14 cellular contexts compared by ENCODE assay signal in the genomic region with DNA sequence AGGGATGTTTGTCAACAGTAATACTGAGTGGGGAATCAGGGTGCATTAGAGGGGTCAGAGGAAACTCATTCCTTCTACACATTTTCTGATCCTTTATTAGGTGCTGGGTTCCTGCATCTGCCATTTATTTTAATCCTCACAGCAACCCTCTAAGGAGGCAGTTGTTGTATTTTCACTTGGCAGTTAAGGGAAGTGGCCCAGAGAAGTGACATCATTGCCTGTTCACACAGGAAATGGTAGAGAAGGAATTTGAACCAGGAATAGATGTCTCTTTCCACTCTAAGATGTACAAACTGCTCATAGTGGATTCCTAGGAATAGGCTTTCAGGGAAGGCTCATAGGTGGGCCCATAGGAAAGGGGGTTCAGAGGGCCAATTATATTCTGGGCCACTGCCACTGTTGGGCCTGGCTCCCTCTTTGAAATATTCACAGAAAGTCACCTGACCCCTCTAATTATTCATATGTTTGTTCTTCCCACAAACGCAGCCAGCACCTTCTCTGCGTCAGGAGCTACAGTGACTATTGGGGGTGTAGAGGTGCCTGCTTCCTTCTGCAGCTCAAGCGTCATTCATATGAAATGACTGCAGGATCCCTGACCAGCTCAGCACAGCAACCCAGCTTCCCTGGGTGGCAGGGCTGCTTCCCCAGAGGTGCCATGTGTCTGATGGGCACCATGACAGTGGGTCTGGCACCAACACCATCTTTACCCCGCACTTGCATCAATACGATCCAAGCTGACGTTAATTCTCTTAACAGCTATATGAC.
A peak's percentile ranks its signal among the peaks of the same experiment; 100 is the strongest.
DNase-seq lines count a peak whose midpoint lies in the region; ATAC-seq, FAIRE-seq and TF ChIP-seq lines count a peak whose summit lies in the region.
"Had no signal": no experiment of that assay in that cellular context is flagged by ENCODE, and none has a peak within 500 bp of the region (broad histone marks: within the 10 kb centered on the region; RNA-seq: fewer than 3 reads in every experiment).

No MANE protein-coding gene starts in this region.

- TF ChIP-seq CTCF in AG10803 (conservative IDR thresholded peaks at IDR 0.05; ENCODE audit: low read length): no peak
- no peak for TF ChIP-seq CTCF in K562 (IDR thresholded peaks at IDR 0.05 in 2 of 3, conservative IDR thresholded peaks at IDR 0.05 in 1 of 3; ENCODE audit: insufficient read depth in 2 of 3, low read depth in 1 of 3, low read length in 3 of 3)
- no peak for TF ChIP-seq CTCF in lower lobe of right lung (IDR thresholded peaks at IDR 0.05)
- TF ChIP-seq CTCF in suprapubic skin (IDR thresholded peaks at IDR 0.05): no peak
- no peak for TF ChIP-seq CTCF in GM13976 (IDR thresholded peaks at IDR 0.05; ENCODE audit: borderline replicate concordance, control extremely low read depth, extremely low read depth, insufficient read depth, missing control alignments)
- TF ChIP-seq CTCF in BE2C (IDR thresholded peaks at IDR 0.05; ENCODE audit: low read depth, low read length): no peak

- no peak overlapping the region for H3K27ac Mint-ChIP-seq in T-helper 17 cell
- H3K27ac Mint-ChIP-seq: activated CD4-positive, alpha-beta T cell treated with anti-CD3 and anti-CD28 coated beads, Interleukin-2, amount 10 ng/mL, durations not matched to agents 7 days and 5 days; activated naive CD8-positive, alpha-beta T cell treated with anti-CD3 and anti-CD28 coated beads for 36 hours had no signal

- H3K4me3 Mint-ChIP-seq in T-helper 17 cell: no peak overlapping the region
- H3K4me3 Mint-ChIP-seq: activated CD4-positive, alpha-beta T cell treated with anti-CD3 and anti-CD28 coated beads, Interleukin-2, amount 10 ng/mL, durations not matched to agents 7 days and 5 days; activated naive CD8-positive, alpha-beta T cell treated with anti-CD3 and anti-CD28 coated beads for 36 hours had no signal

- H3K36me3 Mint-ChIP-seq in T-helper 17 cell (ENCODE audit: low read depth): no peaks in the 10 kb centered on the region
- H3K36me3 Mint-ChIP-seq: activated naive CD8-positive, alpha-beta T cell treated with anti-CD3 and anti-CD28 coated beads for 36 hours had no signal

- H3K36me3 ChIP-seq in K562 (ENCODE audit: control insufficient read depth, insufficient read depth, low read length) (no peaks in the 10 kb centered on the region), lower lobe of right lung (no peaks in the 10 kb centered on the region), suprapubic skin (no peaks in the 10 kb centered on the region), BE2C (no peaks in the 10 kb centered on the region)
- H3K36me3 ChIP-seq: uterus had no signal

- no peak for TF ChIP-seq RAD21 in K562 (CRISPR knock-in tag; conservative IDR thresholded peaks at IDR 0.05 in 1 of 2, IDR thresholded peaks at IDR 0.05 in 1 of 2)

- TF ChIP-seq POLR2A in K562 (conservative IDR thresholded peaks at IDR 0.05): no peak
- no peak for TF ChIP-seq POLR2A in suprapubic skin (IDR thresholded peaks at IDR 0.05)

- H3K4me1 Mint-ChIP-seq in T-helper 17 cell: peaks cover 9% of the 10 kb centered on the region

- in situ Hi-C loops in K562 (cut with MboI) (no loop called here), GM13976 (cut with MboI; ENCODE audit: low sequenced_read_pairs, unreplicated experiment) (no loop called here)

- intact Hi-C loops in K562 (cut with micrococcal nuclease) (loop anchor here (5.0 kb wide), 1 partner anchor 39 kb away; no protein-coding TSS in a partner anchor), lower lobe of right lung (cut with DNase I) (no loop called here)

- H3K27me3 ChIP-seq in K562 (ENCODE audit: control insufficient read depth in 2 of 2, insufficient read depth in 2 of 2, low read length in 2 of 2) (no peaks in the 10 kb centered on the region), lower lobe of right lung (ENCODE audit: low read depth) (no peaks in the 10 kb centered on the region), suprapubic skin (no peaks in the 10 kb centered on the region), BE2C (no peaks in the 10 kb centered on the region)
- H3K27me3 ChIP-seq: uterus had no signal

- H2AFZ ChIP-seq in K562 (ENCODE audit: low read depth, low read length): peak overlapping the region; percentile 49; the same call in 1 of the 2 replicates

- BruUV-seq in K562 (replicated peaks; lab: Mats Ljungman, UMichigan): no TSS peak

- no peak overlapping the region for H3K9ac ChIP-seq in K562 (ENCODE audit: insufficient read depth in 1 of 2, low read depth in 2 of 2, low read length in 2 of 2)

- CTCF ChIA-PET in K562 (lab: Yijun Ruan, JAX; ENCODE audit: low intra/inter-chr PET ratio): no interaction called here

- H3K4me3 ChIP-seq in AG10803 (ENCODE audit: low read length) (no peak overlapping the region), K562 (no peak overlapping the region), lower lobe of right lung (no peak overlapping the region), suprapubic skin (no peak overlapping the region), BE2C (ENCODE audit: low read depth, low read length) (no peak overlapping the region)
- H3K4me3 ChIP-seq: uterus had no signal

- H3K27me3 Mint-ChIP-seq in T-helper 17 cell: peaks cover 12% of the 10 kb centered on the region
- H3K27me3 Mint-ChIP-seq: activated naive CD8-positive, alpha-beta T cell treated with anti-CD3 and anti-CD28 coated beads for 36 hours had no signal

- peak; percentile 61 for DNase-seq in AG10803 (ENCODE audit: low read depth)
- peak; percentile 56 for DNase-seq in HT1080 (ENCODE audit: low read depth)
- DNase-seq in K562 (ENCODE audit: extremely low read depth in 1 of 4, low spot score in 3 of 4): no peak
- no peak for DNase-seq in lower lobe of right lung
- DNase-seq in T-helper 17 cell: no peak
- no peak for DNase-seq in suprapubic skin (ENCODE audit: low spot score in 2 of 2)
- no peak for DNase-seq in GM13976 (ENCODE audit: low spot score)
- no peak for DNase-seq in BE2C
- DNase-seq: activated CD4-positive, alpha-beta T cell treated with anti-CD3 and anti-CD28 coated beads, Interleukin-2, amount 10 ng/mL, durations not matched to agents 7 days and 5 days; activated naive CD8-positive, alpha-beta T cell treated with anti-CD3 and anti-CD28 coated beads for 36 hours; kidney glomerular epithelial cell; nucleus accumbens; uterus had no signal

- H3K27ac ChIP-seq in K562 (ENCODE audit: extremely low read depth, low read depth, low read length): no peak overlapping the region
- H3K27ac ChIP-seq in lower lobe of right lung: peak overlapping the region; percentile 56
- no peak overlapping the region for H3K27ac ChIP-seq in suprapubic skin
- H3K27ac ChIP-seq: uterus had no signal

- H3K4me1 ChIP-seq in K562 (replicated peaks in 1 of 2; ENCODE audit: control insufficient read depth in 2 of 2, insufficient read depth in 2 of 2, low read length in 2 of 2) (peaks cover 0 to 12% of the 10 kb centered on the region in 2 experiments; a peak in 3 of 5 replicates), lower lobe of right lung (peaks cover 8% of the 10 kb centered on the region), suprapubic skin (peaks cover 2% of the 10 kb centered on the region), BE2C (peaks cover 2% of the 10 kb centered on the region; the same call in 1 of the 2 replicates)
- H3K4me1 ChIP-seq: uterus had no signal

- no peaks in the 10 kb centered on the region for H3K79me2 ChIP-seq in K562 (ENCODE audit: control insufficient read depth, insufficient read depth, low read length)

- ATAC-seq in K562: no peak
- ATAC-seq in lower lobe of right lung: no peak
- no peak for ATAC-seq in T-helper 17 cell

- WGBS in K562 (ENCODE audit: insufficient coverage, low coverage, missing lambda C conversion rate): 78% methylated on average over 6 of the region's 6 CpGs
- WGBS in suprapubic skin: 92% methylated on average over 6 of the region's 6 CpGs

- TF ChIP-seq EP300 in K562 (IDR thresholded peaks at IDR 0.05; ENCODE audit: low read length): no peak
- TF ChIP-seq EP300 in suprapubic skin (IDR thresholded peaks at IDR 0.05): no peak

- H3K9me1 ChIP-seq in K562 (ENCODE audit: control insufficient read depth, insufficient read depth, low read length): no peaks in the 10 kb centered on the region

- H3K9me3 ChIP-seq in K562 (replicated peaks; ENCODE audit: control insufficient read depth, insufficient read depth, low read depth, low read length): 0 out of 2 replicates have a peak, but pooled peaks cover 3% of the 10 kb centered on the region
- no peaks in the 10 kb centered on the region for H3K9me3 ChIP-seq in lower lobe of right lung
- no peaks in the 10 kb centered on the region for H3K9me3 ChIP-seq in T-helper 17 cell (ENCODE audit: control insufficient read depth, low read length, poor library complexity, severe bottlenecking)
- H3K9me3 ChIP-seq in suprapubic skin: no peaks in the 10 kb centered on the region
- 0 out of 2 replicates have a peak, but pooled peaks cover 3% of the 10 kb centered on the region for H3K9me3 ChIP-seq in BE2C
- H3K9me3 ChIP-seq: uterus had no signal

- POLR2A ChIA-PET in K562 (lab: Yijun Ruan, JAX): interaction anchor here (0.6 kb wide), 2 partner anchors 42 to 1445 kb away, joined by 3 to 4 read pairs; no protein-coding TSS in a partner anchor

- H4K20me1 ChIP-seq in K562 (replicated peaks; ENCODE audit: control insufficient read depth, insufficient read depth, low read length): no peaks in the 10 kb centered on the region

- H3K4me2 ChIP-seq in K562 (ENCODE audit: insufficient read depth, low read length): no peak overlapping the region

- FAIRE-seq in K562 (lab: Jason Lieb, UNC): no peak
- FAIRE-seq: endometrium had no signal

TF ChIP-seq in K562, 482 proteins besides CTCF, POLR2A, EP300 and RAD21 (continues in another document):
- TF ChIP-seq ZNF589 (CRISPR knock-in tag; IDR thresholded peaks at IDR 0.05; ENCODE audit: low read depth) (0 out of 2 replicates have a peak, but pooled peaks have one; percentile 31), RBM17 (IDR thresholded peaks at IDR 0.05; ENCODE audit: borderline replicate concordance, low read depth, low read length) (no peak)

Comparison
In these comparisons a context has a peak if more than half of its experiments do, and no peak if none do; other contexts are left out.
1. DNase-seq: peak in AG10803 (single experiment) and HT1080 (single experiment); none in K562 (0 of 4), lower lobe of right lung (single experiment), T-helper 17 cell (0 of 3), suprapubic skin (0 of 2), GM13976 (single experiment) and BE2C (single experiment).